In genomic region chr22:40499187-40499753, GRCh38 we compare ENCODE assay signal across 9 cellular contexts.
DNase-seq lines count a peak whose midpoint lies in the region; ATAC-seq and TF ChIP-seq lines count a peak whose summit lies in the region.
"Had no signal": no experiment of that assay in that cellular context is flagged by ENCODE, and none has a peak within 500 bp of the region (broad histone marks: within the 10 kb centered on the region; RNA-seq: fewer than 3 reads in every experiment).

No MANE protein-coding gene starts in this region.

- H3K4me1 ChIP-seq in HUES48 (ENCODE audit: control insufficient read depth, insufficient read depth, low read length) (peaks cover 14% of the 10 kb centered on the region), adrenal gland (replicated peaks in 1 of 2) (peaks cover 30 to 31% of the 10 kb centered on the region in 2 donors), vagina (peaks cover 37% of the 10 kb centered on the region)

- H3K27ac ChIP-seq in HUES48 (ENCODE audit: low read depth, low read length) = peak overlapping the region; percentile 89
- peak overlapping the region; percentile 28 to 66 (median 58) for H3K27ac ChIP-seq in adrenal gland
- peak overlapping the region; percentile 44 for H3K27ac ChIP-seq in vagina
- H3K27ac ChIP-seq: HL-60 had no signal

- DNase-seq in DMS53 (lab: John Stamatoyannopoulos, UW) (peak; percentile 65), adrenal gland (peak in 6 of 7 donors; percentile 50 to 74 (median 60)), islet precursor cell (peak; percentile 90), vagina (ENCODE audit: extremely low spot score in 2 of 2) (no peak), NCI-H187 (lab: John Stamatoyannopoulos, UW) (no peak), NCI-H2029 treated with DMSO at 0.1 percent for 48 hours (lab: John Stamatoyannopoulos, UW) (no peak)

- H3K9me3 ChIP-seq in HUES48 (ENCODE audit: control insufficient read depth, insufficient read depth, low read length) = peaks cover 9% of the 10 kb centered on the region; the same call in 1 of the 2 replicates
- no peaks in the 10 kb centered on the region for H3K9me3 ChIP-seq in adrenal gland (replicated peaks in 1 of 3)
- no peaks in the 10 kb centered on the region for H3K9me3 ChIP-seq in vagina

- TF ChIP-seq CTCF in adrenal gland (IDR thresholded peaks at IDR 0.05) = no peak
- no peak for TF ChIP-seq CTCF in vagina (IDR thresholded peaks at IDR 0.05)

- H3K9ac ChIP-seq in HUES48 (ENCODE audit: low read depth, low read length) = no peak overlapping the region

- H3K4me3 ChIP-seq in HUES48 (ENCODE audit: low read depth, low read length) (no peak overlapping the region; the same call in 1 of the 2 replicates), adrenal gland (no peak overlapping the region), vagina (no peak overlapping the region)

- H3K36me3 ChIP-seq in HUES48 (ENCODE audit: control insufficient read depth, insufficient read depth, low read length) (peaks cover 2% of the 10 kb centered on the region; the same call in 1 of the 2 replicates), adrenal gland (replicated peaks in 1 of 2) (no peaks in the 10 kb centered on the region), vagina (no peaks in the 10 kb centered on the region)

- intact Hi-C loops in adrenal gland (cut with DNase I) = no loop called here
- intact Hi-C loops in vagina (cut with DNase I) = loop anchor here (10.0 kb wide), 1 partner anchor 64 kb away; no protein-coding TSS in a partner anchor

- ATAC-seq in HG03159 (IDR thresholded peaks at IDR 0.05; ENCODE audit: unreplicated experiment) = no peak

- TF ChIP-seq POLR2A in adrenal gland (IDR thresholded peaks at IDR 0.05) (peak in 1 of 2 donors; percentile 63), vagina (IDR thresholded peaks at IDR 0.05) (no peak)

- H3K27me3 ChIP-seq in HUES48 (ENCODE audit: control insufficient read depth, insufficient read depth, low read length) = no peaks in the 10 kb centered on the region
- no peaks in the 10 kb centered on the region for H3K27me3 ChIP-seq in adrenal gland
- no peaks in the 10 kb centered on the region for H3K27me3 ChIP-seq in vagina

Comparison
In these comparisons a context has a peak if more than half of its experiments do, and no peak if none do; other contexts are left out.
1. DNase-seq: peak in DMS53 (single experiment), adrenal gland (6 of 7) and islet precursor cell (single experiment); none in vagina (0 of 2), NCI-H187 (0 of 2) and NCI-H2029 treated with DMSO at 0.1 percent for 48 hours (single experiment).
2. Peak in every context shown above with its lines, with median percentiles within 50 percentile points of each other: H3K27ac ChIP-seq.